2 cellular contexts compared by ENCODE assay signal in genomic region chr6:15447546-15448232, GRCh38.
A peak's percentile ranks its signal among the peaks of the same experiment; 100 is the strongest.
TF ChIP-seq lines count a peak whose summit lies in the region.

No MANE protein-coding gene starts in this region.

TF ChIP-seq in IMR-90, 13 proteins besides CTCF, POLR2A, EP300 and RAD21:
- TF ChIP-seq BHLHE40 (IDR thresholded peaks at IDR 0.05; ENCODE audit: low read depth, low read length) = no peak
- TF ChIP-seq MAFK (IDR thresholded peaks at IDR 0.05; ENCODE audit: low read depth, low read length) = no peak
- TF ChIP-seq RFX5 (IDR thresholded peaks at IDR 0.05; ENCODE audit: low read depth, low read length) = no peak
- no peak for TF ChIP-seq CHD1 (IDR thresholded peaks at IDR 0.05; ENCODE audit: low read depth, low read length)
- no peak for TF ChIP-seq SMC3 (IDR thresholded peaks at IDR 0.05; ENCODE audit: low read depth, low read length)
- TF ChIP-seq NFE2L2 (IDR thresholded peaks at IDR 0.05; ENCODE audit: low read depth, low read length) = no peak
- TF ChIP-seq RCOR1 (IDR thresholded peaks at IDR 0.05; ENCODE audit: insufficient replicate concordance, low read length) = no peak
- no peak for TF ChIP-seq ELK1 (IDR thresholded peaks at IDR 0.05; ENCODE audit: borderline replicate concordance, low read depth, low read length)
- no peak for TF ChIP-seq USF2 (IDR thresholded peaks at IDR 0.05; ENCODE audit: low read depth, low read length)
- TF ChIP-seq MXI1 (IDR thresholded peaks at IDR 0.05; ENCODE audit: borderline replicate concordance, low read depth, low read length) = no peak
- no peak for TF ChIP-seq MAZ (IDR thresholded peaks at IDR 0.05; ENCODE audit: borderline replicate concordance, low read depth, low read length)
- no peak for TF ChIP-seq FOS (IDR thresholded peaks at IDR 0.05; ENCODE audit: low read depth, low read length)
- no peak for TF ChIP-seq CEBPB (IDR thresholded peaks at IDR 0.05; ENCODE audit: low read depth, low read length)

TF ChIP-seq in GM12878, 131 proteins besides CTCF, POLR2A, EP300 and RAD21:
- TF ChIP-seq WRNIP1 (IDR thresholded peaks at IDR 0.05; ENCODE audit: borderline replicate concordance, low read depth, low read length) = no peak
- no peak for TF ChIP-seq SUZ12 (IDR thresholded peaks at IDR 0.05; ENCODE audit: unreplicated experiment)
- TF ChIP-seq RELA (IDR thresholded peaks at IDR 0.05; ENCODE audit: borderline replicate concordance, partially characterized antibody) = no peak
- no peak for TF ChIP-seq STAT3 (IDR thresholded peaks at IDR 0.05; ENCODE audit: low read depth, low read length)
- no peak for TF ChIP-seq MLLT1 (IDR thresholded peaks at IDR 0.05)
- no peak for TF ChIP-seq CREB1 (IDR thresholded peaks at IDR 0.05; ENCODE audit: low read depth)
- peak; percentile 65 for TF ChIP-seq MEF2B (IDR thresholded peaks at IDR 0.05; ENCODE audit: partially characterized antibody, poor library complexity, severe bottlenecking)
- TF ChIP-seq GABPA (IDR thresholded peaks at IDR 0.05; ENCODE audit: low read depth) = no peak
